Comparison of ENCODE assay signal across 22 cellular contexts in genomic region chr5:18397393-18397792, GRCh38.
"Had no signal": no experiment of that assay in that cellular context is flagged by ENCODE, and none has a peak within 500 bp of the region (broad histone marks: within the 10 kb centered on the region; RNA-seq: fewer than 3 reads in every experiment).

No MANE protein-coding gene starts in this region.

- H3K9me3 ChIP-seq: esophagus squamous epithelium, gastroesophageal sphincter, prostate gland, testis had no signal

- DNase-seq: activated CD8-positive, alpha-beta memory T cell treated with anti-CD3 and anti-CD28 coated beads, Interleukin-2, amount 50 U/mL, for 4 hours; activated naive CD4-positive, alpha-beta T cell; activated T-cell treated with anti-CD3 and anti-CD28 coated beads, Interleukin-2, amount 50 U/mL, for 24 hours; amniotic stem cell; esophagus squamous epithelium; head of caudate nucleus; islet precursor cell; left cardiac atrium; natural killer cell; spleen; stimulated activated CD4-positive, alpha-beta T cell treated with anti-CD3 and anti-CD28 coated beads, Interleukin-4, amount 100 ng/mL, for 1 hour; stimulated activated naive CD4-positive, alpha-beta T cell; T-helper 9 cell; testis had no signal

- H3K9me3 Mint-ChIP-seq: activated T-cell treated with anti-CD3 and anti-CD28 coated beads, Interleukin-2, amount 50 U/mL, for 24 hours; activated T-helper 2 cell treated with anti-CD3 and anti-CD28 coated beads, Interferon-gamma antibody, Interleukin-2, Interleukin-4, amounts not matched to agents 10 μg/mL and 5 μg/mL and 100 μg/mL, durations not matched to agents 14 hours and 24 hours and 36 hours; mesothelial cell of epicardium; type B pancreatic cell had no signal

- H3K4me3 ChIP-seq: coronary artery, esophagus squamous epithelium, gastroesophageal sphincter, prostate gland, spleen, testis had no signal

- H3K4me3 Mint-ChIP-seq: activated naive CD8-positive, alpha-beta T cell; activated T-cell treated with anti-CD3 and anti-CD28 coated beads, Interleukin-2, amount 50 U/mL, for 24 hours; mesothelial cell of epicardium; natural killer cell; type B pancreatic cell; WTC11 had no signal

- H3K36me3 ChIP-seq: esophagus squamous epithelium, gastroesophageal sphincter, prostate gland, spleen had no signal

- ATAC-seq: gastroesophageal sphincter, left cardiac atrium, natural killer cell, WTC11 had no signal

- H3K27ac Mint-ChIP-seq: activated naive CD8-positive, alpha-beta T cell; activated T-cell treated with anti-CD3 and anti-CD28 coated beads, Interleukin-2, amount 50 U/mL, for 24 hours; activated T-helper 2 cell treated with anti-CD3 and anti-CD28 coated beads, Interferon-gamma antibody, Interleukin-2, Interleukin-4, amounts not matched to agents 10 μg/mL and 5 μg/mL and 100 μg/mL, durations not matched to agents 14 hours and 24 hours and 36 hours; mesothelial cell of epicardium; natural killer cell; type B pancreatic cell; WTC11 had no signal

- H3K4me1 ChIP-seq: gastroesophageal sphincter, prostate gland, spleen had no signal

- H3K27ac ChIP-seq: coronary artery, esophagus squamous epithelium, gastroesophageal sphincter, prostate gland, spleen, testis had no signal

- H3K4me1 Mint-ChIP-seq: natural killer cell had no signal

- H3K27me3 ChIP-seq: esophagus squamous epithelium, gastroesophageal sphincter, testis had no signal

- H3K27me3 Mint-ChIP-seq: activated naive CD8-positive, alpha-beta T cell; activated T-cell treated with anti-CD3 and anti-CD28 coated beads, Interleukin-2, amount 50 U/mL, for 24 hours had no signal

- H3K36me3 Mint-ChIP-seq: activated naive CD8-positive, alpha-beta T cell; mesothelial cell of epicardium; natural killer cell; type B pancreatic cell; WTC11 had no signal
